In genomic region chr3:29649815-29650547, GRCh38 we compare ENCODE assay signal across 10 cellular contexts.
DNase-seq lines count a peak whose midpoint lies in the region; ATAC-seq, FAIRE-seq and TF ChIP-seq lines count a peak whose summit lies in the region.
"Had no signal": no experiment of that assay in that cellular context is flagged by ENCODE, and none has a peak within 500 bp of the region (broad histone marks: within the 10 kb centered on the region; RNA-seq: fewer than 3 reads in every experiment).

No MANE protein-coding gene starts in this region.

- H3K4me1 ChIP-seq in hepatocyte (ENCODE audit: insufficient read depth), result no peaks in the 10 kb centered on the region
- H3K4me1 ChIP-seq in esophagus muscularis mucosa, result peaks cover 0 to 4% (median 4%) of the 10 kb centered on the region in 4 donors

- FAIRE-seq in frontal cortex (lab: Jason Lieb, UNC), result no peak
- FAIRE-seq: keratinocyte had no signal

- H3K79me2 ChIP-seq in hepatocyte, result peaks cover 2% of the 10 kb centered on the region

- ATAC-seq in GM18511 (IDR thresholded peaks at IDR 0.05; ENCODE audit: unreplicated experiment) (peak; percentile 91), HG02623 (IDR thresholded peaks at IDR 0.05; ENCODE audit: unreplicated experiment) (peak; percentile 73)

- no peak overlapping the region for H2AFZ ChIP-seq in hepatocyte

- DNase-seq in NOMO-1 treated with dmso at 0.1 percent for 144 hours (lab: John Stamatoyannopoulos, UW; ENCODE audit: unreplicated experiment) (peak; percentile 74), islet precursor cell (peak; percentile 55), NK-92 (lab: John Stamatoyannopoulos, UW; ENCODE audit: unreplicated experiment) (no peak), hepatocyte (ENCODE audit: low spot score) (no peak), esophagus muscularis mucosa (ENCODE audit: extremely low spot score) (no peak), frontal cortex (ENCODE audit: low spot score in 2 of 2) (no peak)
- DNase-seq: activated naive CD8-positive, alpha-beta T cell treated with anti-CD3 and anti-CD28 coated beads for 36 hours had no signal

- H3K9me3 ChIP-seq in hepatocyte (ENCODE audit: low read depth), result no peaks in the 10 kb centered on the region
- no peaks in the 10 kb centered on the region for H3K9me3 ChIP-seq in esophagus muscularis mucosa

- TF ChIP-seq CTCF in hepatocyte (IDR thresholded peaks at IDR 0.05; ENCODE audit: poor library complexity), result no peak
- no peak for TF ChIP-seq CTCF in esophagus muscularis mucosa (IDR thresholded peaks at IDR 0.05)

- H3K4me2 ChIP-seq in hepatocyte, result no peak overlapping the region

- no peak for TF ChIP-seq POLR2A in esophagus muscularis mucosa (IDR thresholded peaks at IDR 0.05; ENCODE audit: low read depth)

- no peaks in the 10 kb centered on the region for H3K9me2 ChIP-seq in hepatocyte (replicated peaks; ENCODE audit: insufficient read depth)

- 92% methylated on average over 6 of the region's 6 CpGs for WGBS in hepatocyte (ENCODE audit: low lambda C conversion rate, missing lambda C conversion rate)
- WGBS in esophagus muscularis mucosa, result 85% methylated on average over 6 of the region's 6 CpGs

- H3K36me3 ChIP-seq in hepatocyte (replicated peaks; ENCODE audit: insufficient read depth, low read depth) (no peaks in the 10 kb centered on the region), esophagus muscularis mucosa (no peaks in the 10 kb centered on the region)

- TF ChIP-seq EP300 in esophagus muscularis mucosa (IDR thresholded peaks at IDR 0.05), result no peak

- no peak overlapping the region for H3K4me3 ChIP-seq in hepatocyte
- no peak overlapping the region for H3K4me3 ChIP-seq in esophagus muscularis mucosa

- H3K27ac ChIP-seq in hepatocyte (no peak overlapping the region), esophagus muscularis mucosa (replicated peaks in 1 of 4) (no peak overlapping the region)

- intact Hi-C loops in esophagus muscularis mucosa (cut with DNase I), result no loop called here

- no peaks in the 10 kb centered on the region for H4K20me1 ChIP-seq in hepatocyte (ENCODE audit: insufficient read depth, poor library complexity, severe bottlenecking)

- H3K27me3 ChIP-seq in hepatocyte, result no peaks in the 10 kb centered on the region
- H3K27me3 ChIP-seq in esophagus muscularis mucosa, result no peaks in the 10 kb centered on the region

Comparison
In these comparisons a context has a peak if more than half of its experiments do, and no peak if none do; other contexts are left out.
1. DNase-seq: peak in NOMO-1 treated with dmso at 0.1 percent for 144 hours (single experiment) and islet precursor cell (single experiment); none in NK-92 (single experiment), hepatocyte (single experiment), esophagus muscularis mucosa (single experiment) and frontal cortex (0 of 2).